In the genomic region with DNA sequence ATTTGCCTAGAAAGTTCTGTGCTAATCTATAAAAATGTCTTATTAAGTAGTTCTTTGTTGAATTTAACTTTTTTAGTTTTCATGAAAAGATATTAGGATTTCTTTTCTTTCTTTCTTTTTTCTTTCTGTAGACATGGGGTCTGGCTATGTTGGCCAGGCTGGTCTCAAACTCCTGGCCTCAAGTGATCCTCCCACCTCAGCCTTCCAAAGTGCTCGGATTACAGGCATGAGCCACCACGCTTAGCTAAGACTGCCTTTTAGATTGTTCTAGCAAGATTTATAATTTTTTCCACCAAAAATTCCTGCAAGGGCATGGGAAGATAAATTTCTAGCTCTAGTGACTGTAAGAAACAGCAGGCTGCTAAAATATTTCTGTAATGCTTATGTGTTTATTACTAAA, we compare ENCODE assay signal across 18 cellular contexts.
DNase-seq lines count a peak whose midpoint lies in the region; ATAC-seq, FAIRE-seq and TF ChIP-seq lines count a peak whose summit lies in the region.
"Had no signal": no experiment of that assay in that cellular context is flagged by ENCODE, and none has a peak within 500 bp of the region (broad histone marks: within the 10 kb centered on the region; RNA-seq: fewer than 3 reads in every experiment).

No MANE protein-coding gene starts in this region.

- no peak for TF ChIP-seq EP300 in K562 (IDR thresholded peaks at IDR 0.05; ENCODE audit: low read length)

- TF ChIP-seq POLR2A in K562 (conservative IDR thresholded peaks at IDR 0.05), result no peak

- no peaks in the 10 kb centered on the region for H3K79me2 ChIP-seq in K562 (ENCODE audit: control insufficient read depth, insufficient read depth, low read length)

- no TSS peak for BruUV-seq in K562 (replicated peaks; lab: Mats Ljungman, UMichigan)

- no peak for TF ChIP-seq RAD21 in K562 (CRISPR knock-in tag; conservative IDR thresholded peaks at IDR 0.05 in 1 of 2, IDR thresholded peaks at IDR 0.05 in 1 of 2)

- FAIRE-seq in K562 (lab: Jason Lieb, UNC), result no peak
- FAIRE-seq in endometrium (lab: Jason Lieb, UNC), result peak; percentile 21
- FAIRE-seq: A204.1, D721Med, H1 had no signal

- peaks cover 13% of the 10 kb centered on the region; the same call in 1 of the 2 replicates for H4K20me1 ChIP-seq in K562 (replicated peaks; ENCODE audit: control insufficient read depth, insufficient read depth, low read length)

- no peak overlapping the region for H3K27ac ChIP-seq in K562 (ENCODE audit: extremely low read depth, low read depth, low read length)
- H3K27ac ChIP-seq: C4-2B, HL-60 had no signal

- H3K9ac ChIP-seq in K562 (ENCODE audit: insufficient read depth in 1 of 2, low read depth in 2 of 2, low read length in 2 of 2), result no peak overlapping the region

- intact Hi-C loops in K562 (cut with micrococcal nuclease), result no loop called here
- intact Hi-C loops in posterior vena cava (cut with DNase I), result no loop called here

- H3K4me3 ChIP-seq in K562, result no peak overlapping the region

- no peak overlapping the region for H2AFZ ChIP-seq in K562 (ENCODE audit: low read depth, low read length)

- in situ Hi-C loops in K562 (cut with MboI), result no loop called here

- no peak for TF ChIP-seq CTCF in K562 (IDR thresholded peaks at IDR 0.05 in 2 of 3, conservative IDR thresholded peaks at IDR 0.05 in 1 of 3; ENCODE audit: insufficient read depth in 2 of 3, low read depth in 1 of 3, low read length in 3 of 3)

- WGBS in K562 (ENCODE audit: insufficient coverage, low coverage, missing lambda C conversion rate), result 0% methylated on average over 2 of the region's 2 CpGs

- H3K4me1 ChIP-seq in K562 (replicated peaks in 1 of 2; ENCODE audit: control insufficient read depth in 2 of 2, insufficient read depth in 2 of 2, low read length in 2 of 2), result peaks cover 0 to 4% of the 10 kb centered on the region in 2 experiments; a peak in 2 of 5 replicates

- POLR2A ChIA-PET in K562 (lab: Yijun Ruan, JAX), result no interaction called here

- no peaks in the 10 kb centered on the region for H3K36me3 ChIP-seq in K562 (ENCODE audit: control insufficient read depth, insufficient read depth, low read length)

- no peaks in the 10 kb centered on the region for H3K9me1 ChIP-seq in K562 (ENCODE audit: control insufficient read depth, insufficient read depth, low read length)

- no peak overlapping the region for H3K4me2 ChIP-seq in K562 (ENCODE audit: insufficient read depth, low read length)

- ATAC-seq in K562, result no peak
- ATAC-seq in GM21390 (IDR thresholded peaks at IDR 0.05; ENCODE audit: unreplicated experiment), result no peak
- ATAC-seq in GM18873 (IDR thresholded peaks at IDR 0.05; ENCODE audit: low FRiP score, unreplicated experiment), result no peak

- H3K9me3 ChIP-seq in K562 (replicated peaks; ENCODE audit: control insufficient read depth, insufficient read depth, low read depth, low read length), result no peaks in the 10 kb centered on the region
- H3K9me3 ChIP-seq: Caco-2 had no signal

- CTCF ChIA-PET in K562 (lab: Yijun Ruan, JAX; ENCODE audit: low intra/inter-chr PET ratio), result no interaction called here

- H3K27me3 ChIP-seq in K562 (ENCODE audit: control insufficient read depth in 2 of 2, insufficient read depth in 2 of 2, low read length in 2 of 2), result peaks cover 36 to 46% of the 10 kb centered on the region in 2 experiments

- DNase-seq in K562 (ENCODE audit: extremely low read depth in 1 of 4, low spot score in 3 of 4) (no peak), posterior vena cava (ENCODE audit: low spot score) (peak; percentile 2), DMS153 (lab: John Stamatoyannopoulos, UW) (no peak), ecto neural progenitor cell (ENCODE audit: low spot score) (no peak)
- DNase-seq: AML-193; CD4-positive, alpha-beta T cell; DMS79; GDM1; H9 had no signal

TF ChIP-seq in K562, 482 proteins besides CTCF, POLR2A, EP300 and RAD21:
- no peak for TF ChIP-seq U2AF2 (optimal IDR thresholded peaks at IDR 0.05; ENCODE audit: low read depth, low read length)
- TF ChIP-seq, protein P1, sequence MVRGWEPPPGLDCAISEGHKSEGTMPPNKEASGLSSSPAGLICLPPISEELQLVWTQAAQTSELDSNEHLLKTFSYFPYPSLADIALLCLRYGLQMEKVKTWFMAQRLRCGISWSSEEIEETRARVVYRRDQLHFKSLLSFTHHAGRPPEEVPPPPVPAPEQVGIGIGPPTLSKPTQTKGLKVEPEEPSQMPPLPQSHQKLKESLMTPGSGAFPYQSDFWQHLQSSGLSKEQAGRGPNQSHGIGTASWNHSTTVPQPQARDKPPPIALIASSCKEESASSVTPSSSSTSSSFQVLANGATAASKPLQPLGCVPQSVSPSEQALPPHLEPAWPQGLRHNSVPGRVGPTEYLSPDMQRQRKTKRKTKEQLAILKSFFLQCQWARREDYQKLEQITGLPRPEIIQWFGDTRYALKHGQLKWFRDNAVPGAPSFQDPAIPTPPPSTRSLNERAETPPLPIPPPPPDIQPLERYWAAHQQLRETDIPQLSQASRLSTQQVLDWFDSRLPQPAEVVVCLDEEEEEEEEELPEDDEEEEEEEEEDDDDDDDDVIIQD (CRISPR knock-in tag; IDR thresholded peaks at IDR 0.05), result no peak
- TF ChIP-seq, protein P2, sequence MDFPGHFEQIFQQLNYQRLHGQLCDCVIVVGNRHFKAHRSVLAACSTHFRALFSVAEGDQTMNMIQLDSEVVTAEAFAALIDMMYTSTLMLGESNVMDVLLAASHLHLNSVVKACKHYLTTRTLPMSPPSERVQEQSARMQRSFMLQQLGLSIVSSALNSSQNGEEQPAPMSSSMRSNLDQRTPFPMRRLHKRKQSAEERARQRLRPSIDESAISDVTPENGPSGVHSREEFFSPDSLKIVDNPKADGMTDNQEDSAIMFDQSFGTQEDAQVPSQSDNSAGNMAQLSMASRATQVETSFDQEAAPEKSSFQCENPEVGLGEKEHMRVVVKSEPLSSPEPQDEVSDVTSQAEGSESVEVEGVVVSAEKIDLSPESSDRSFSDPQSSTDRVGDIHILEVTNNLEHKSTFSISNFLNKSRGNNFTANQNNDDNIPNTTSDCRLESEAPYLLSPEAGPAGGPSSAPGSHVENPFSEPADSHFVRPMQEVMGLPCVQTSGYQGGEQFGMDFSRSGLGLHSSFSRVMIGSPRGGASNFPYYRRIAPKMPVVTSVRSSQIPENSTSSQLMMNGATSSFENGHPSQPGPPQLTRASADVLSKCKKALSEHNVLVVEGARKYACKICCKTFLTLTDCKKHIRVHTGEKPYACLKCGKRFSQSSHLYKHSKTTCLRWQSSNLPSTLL (IDR thresholded peaks at IDR 0.05), result no peak
- TF ChIP-seq ZNF121 (CRISPR knock-in tag; conservative IDR thresholded peaks at IDR 0.05), result peak; percentile 76
- TF ChIP-seq SMAD1 (IDR thresholded peaks at IDR 0.05; ENCODE audit: low read depth, low read length, partially characterized antibody), result no peak
- TF ChIP-seq CEBPG (CRISPR knock-in tag; IDR thresholded peaks at IDR 0.05), result no peak
- no peak for TF ChIP-seq CEBPG (tag; conservative IDR thresholded peaks at IDR 0.05 in 1 of 2, IDR thresholded peaks at IDR 0.05 in 1 of 2)
